Comparison of ENCODE assay signal across 20 cellular contexts in genomic region chr12:18284461-18284860, GRCh38. TPM values are rescaled to one million over a fixed set of nuclear protein-coding genes. Genes with fewer than 3 reads are reported as not detected.
"Had no signal": no experiment of that assay in that cellular context is flagged by ENCODE, and none has a peak within 500 bp of the region (broad histone marks: within the 10 kb centered on the region; RNA-seq: fewer than 3 reads in every experiment).

No MANE protein-coding gene starts in this region.

- H3K27me3 ChIP-seq: esophagus squamous epithelium, gastrocnemius medialis, heart left ventricle, neutrophil, transverse colon had no signal

- H3K4me3 Mint-ChIP-seq: activated B cell treated with CpG ODN at 0.5 μM for 24 hours; activated CD8-positive, alpha-beta T cell treated with anti-CD3 and anti-CD28 coated beads, Interleukin-2, amount 10 ng/mL, durations not matched to agents 7 days and 5 days; activated naive CD8-positive, alpha-beta T cell treated with anti-CD3 and anti-CD28 coated beads for 36 hours; activated T-cell treated with anti-CD3 and anti-CD28 coated beads, Interleukin-2, amount 50 U/mL, for 72 hours; naive B cell; stimulated activated naive B cell treated with anti-CD40 and anti-IgM and Interleukin-4, amounts not matched to agents 10 μg/mL and 1 μg/mL and 100 μg/mL, for 72 hours had no signal

- H3K27me3 Mint-ChIP-seq: activated B cell treated with CpG ODN at 0.5 μM for 24 hours; activated naive CD8-positive, alpha-beta T cell treated with anti-CD3 and anti-CD28 coated beads for 36 hours; naive B cell; stimulated activated naive B cell treated with anti-CD40 and anti-IgM and Interleukin-4, amounts not matched to agents 10 μg/mL and 1 μg/mL and 100 μg/mL, for 72 hours had no signal

- H3K27ac Mint-ChIP-seq: activated B cell treated with CpG ODN at 0.5 μM for 24 hours; activated CD8-positive, alpha-beta T cell treated with anti-CD3 and anti-CD28 coated beads, Interleukin-2, amount 10 ng/mL, durations not matched to agents 7 days and 5 days; activated naive CD8-positive, alpha-beta T cell treated with anti-CD3 and anti-CD28 coated beads for 36 hours; activated T-cell treated with anti-CD3 and anti-CD28 coated beads, Interleukin-2, amount 50 U/mL, for 72 hours; stimulated activated naive B cell treated with anti-CD40 and anti-IgM and Interleukin-4, amounts not matched to agents 10 μg/mL and 1 μg/mL and 100 μg/mL, for 72 hours had no signal

- H3K36me3 Mint-ChIP-seq: activated naive CD8-positive, alpha-beta T cell treated with anti-CD3 and anti-CD28 coated beads for 36 hours; naive B cell; stimulated activated naive B cell treated with anti-CD40 and anti-IgM and Interleukin-4, amounts not matched to agents 10 μg/mL and 1 μg/mL and 100 μg/mL, for 72 hours had no signal

- H3K4me1 ChIP-seq: gastrocnemius medialis, transverse colon had no signal

- H3K9me3 ChIP-seq: gastrocnemius medialis, neutrophil, transverse colon had no signal

- H3K27ac ChIP-seq: gastrocnemius medialis, neutrophil, transverse colon had no signal

- H3K4me3 ChIP-seq: esophagus squamous epithelium, gastrocnemius medialis, heart left ventricle, lung, transverse colon had no signal

- H3K36me3 ChIP-seq: esophagus squamous epithelium, gastrocnemius medialis, heart left ventricle, neutrophil, transverse colon had no signal

- H3K4me1 Mint-ChIP-seq: activated B cell treated with CpG ODN at 0.5 μM for 24 hours; activated naive CD8-positive, alpha-beta T cell treated with anti-CD3 and anti-CD28 coated beads for 36 hours; naive B cell; stimulated activated naive B cell treated with anti-CD40 and anti-IgM and Interleukin-4, amounts not matched to agents 10 μg/mL and 1 μg/mL and 100 μg/mL, for 72 hours had no signal

- DNase-seq: activated B cell treated with CpG ODN at 0.5 μM for 24 hours; activated CD4-positive, alpha-beta T cell treated with anti-CD3 and anti-CD28 coated beads for 48 hours; activated CD8-positive, alpha-beta memory T cell treated with anti-CD3 and anti-CD28 coated beads, Interleukin-2, amount 50 U/mL, for 48 hours; activated CD8-positive, alpha-beta T cell treated with anti-CD3 and anti-CD28 coated beads, Interleukin-2, amount 10 ng/mL, durations not matched to agents 7 days and 5 days; activated gamma-delta T cell treated with Interleukin-2 at 50 U/mL for 16 hours; activated naive CD8-positive, alpha-beta T cell treated with anti-CD3 and anti-CD28 coated beads for 36 hours; activated T-cell treated with anti-CD3 and anti-CD28 coated beads, Interleukin-2, amount 50 U/mL, for 72 hours; esophagus squamous epithelium; gastrocnemius medialis; heart left ventricle; naive B cell; posterior cingulate gyrus; SIG-M5; stimulated activated CD4-positive, alpha-beta T cell treated with anti-CD3 and anti-CD28 coated beads, Interleukin-15, amount 100 ng/mL, for 24 hours; stimulated activated CD4-positive, alpha-beta T cell treated with anti-CD3 and anti-CD28 coated beads, Interleukin-4, amount 100 ng/mL, for 1 hour; stimulated activated naive B cell treated with anti-CD40 and anti-IgM and Interleukin-4, amounts not matched to agents 10 μg/mL and 1 μg/mL and 100 μg/mL, for 72 hours; T-helper 2 cell; transverse colon had no signal

RNA-seq across cellular contexts. Expression of gene PIK3C2G, which starts 23.1 kb away (rescaled TPM):
- total RNA-seq: activated B cell treated with CpG ODN at 0.5 μM for 24 hours; activated CD8-positive, alpha-beta T cell treated with anti-CD3 and anti-CD28 coated beads, Interleukin-2, amount 10 ng/mL, durations not matched to agents 7 days and 5 days; activated naive CD8-positive, alpha-beta T cell treated with anti-CD3 and anti-CD28 coated beads for 36 hours; activated T-cell treated with anti-CD3 and anti-CD28 coated beads, Interleukin-2, amount 50 U/mL, for 72 hours; heart left ventricle had no signal
- polyA plus RNA-seq: heart left ventricle had no signal
